In genomic region chr7:136030330-136030729, GRCh38 we compare ENCODE assay signal across 23 cellular contexts.
"Had no signal": no experiment of that assay in that cellular context is flagged by ENCODE, and none has a peak within 500 bp of the region (broad histone marks: within the 10 kb centered on the region; RNA-seq: fewer than 3 reads in every experiment).

No MANE protein-coding gene starts in this region.

- H3K4me3 ChIP-seq: adrenal gland, body of pancreas, cardiac muscle cell, coronary artery, dorsolateral prefrontal cortex, heart right ventricle, pancreas, prostate gland, skin epidermis, stomach, thyroid gland, upper lobe of left lung, vagina had no signal

- ATAC-seq: activated CD8-positive, alpha-beta T cell treated with anti-CD3 and anti-CD28 coated beads, Interleukin-2, amount 10 ng/mL, durations not matched to agents 7 days and 5 days; body of pancreas; heart right ventricle; naive thymus-derived CD4-positive, alpha-beta T cell; pancreas; sciatic nerve had no signal

- H3K36me3 ChIP-seq: adrenal gland, cardiac muscle cell, heart right ventricle, pancreas, prostate gland, stomach, thyroid gland, upper lobe of left lung, vagina had no signal

- H3K9me3 ChIP-seq: adrenal gland, body of pancreas, heart right ventricle, pancreas, prostate gland, stomach, thyroid gland, upper lobe of left lung, vagina had no signal

- H3K4me1 ChIP-seq: body of pancreas, pancreas, thyroid gland, upper lobe of left lung, vagina had no signal

- H3K27ac ChIP-seq: adrenal gland, body of pancreas, cardiac muscle cell, coronary artery, dorsolateral prefrontal cortex, heart right ventricle, pancreas, prostate gland, skin epidermis, stomach, thyroid gland, upper lobe of left lung, vagina had no signal

- H3K27me3 ChIP-seq: adrenal gland, body of pancreas, cardiac muscle cell, heart right ventricle, pancreas, stomach, thyroid gland, upper lobe of left lung, vagina had no signal

- DNase-seq: activated CD4-positive, CD25-positive, alpha-beta regulatory T cell; activated CD8-positive, alpha-beta memory T cell treated with anti-CD3 and anti-CD28 coated beads, Interleukin-2, amount 10 ng/mL, durations not matched to agents 7 days and 5 days; activated CD8-positive, alpha-beta T cell treated with anti-CD3 and anti-CD28 coated beads, Interleukin-2, amount 10 ng/mL, durations not matched to agents 7 days and 5 days; adrenal gland; aorta; body of pancreas; cerebellar nuclear complex; dorsolateral prefrontal cortex; effector memory CD4-positive, alpha-beta T cell; heart right ventricle; midbrain; naive thymus-derived CD4-positive, alpha-beta T cell; pancreas; retina; stomach; thyroid gland; upper lobe of left lung had no signal
